28 cellular contexts compared by ENCODE assay signal in the genomic region with DNA sequence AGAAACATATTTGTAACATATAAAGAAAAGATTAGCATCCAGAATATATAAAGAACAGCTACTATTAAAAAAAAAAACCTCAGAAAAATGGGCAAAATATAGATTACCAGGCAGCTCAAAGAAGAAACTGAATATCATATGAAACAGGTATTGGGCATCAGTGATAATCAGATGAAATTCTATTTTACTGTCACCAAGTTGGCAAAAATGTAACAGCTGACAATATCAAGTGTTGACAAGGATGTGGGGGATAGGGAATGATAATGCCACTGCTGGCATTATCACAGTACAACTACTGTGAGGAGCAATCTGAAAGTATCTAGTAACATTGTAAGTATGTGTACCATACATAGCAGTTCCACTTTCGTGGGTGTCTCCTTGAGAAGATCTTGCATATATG. TPM values are rescaled to one million over a fixed set of nuclear protein-coding genes. Genes with fewer than 3 reads are reported as not detected.
"Had no signal": no experiment of that assay in that cellular context is flagged by ENCODE, and none has a peak within 500 bp of the region (broad histone marks: within the 10 kb centered on the region; RNA-seq: fewer than 3 reads in every experiment).

No MANE protein-coding gene starts in this region.

- H3K4me3 ChIP-seq: stomach, suprapubic skin, testis, thoracic aorta, thyroid gland, tibial artery, tibial nerve, transverse colon, upper lobe of left lung, upper lobe of right lung, uterus, vagina had no signal

- H3K36me3 ChIP-seq: uterus had no signal

- ATAC-seq: stimulated activated effector memory CD8-positive, alpha-beta T cell treated with anti-CD3 and anti-CD28 coated beads, Interleukin-12 subunit alpha, Interleukin-12 subunit beta, amount 100 ng/mL, for 72 hours; stimulated activated memory B cell treated with anti-CD40 and anti-IgM and Interleukin-4, amounts not matched to agents 10 μg/mL and 1 μg/mL and 100 μg/mL, for 72 hours; stimulated activated naive B cell treated with anti-CD40 and anti-IgM and Interleukin-4, amounts not matched to agents 10 μg/mL and 1 μg/mL and 100 μg/mL, for 72 hours; stimulated activated naive CD8-positive, alpha-beta T cell treated with anti-CD3 and anti-CD28 coated beads, Interleukin-15, amount 100 ng/mL, for 72 hours; stimulated activated naive CD8-positive, alpha-beta T cell treated with anti-CD3 and anti-CD28 coated beads, Interleukin-15, Interleukin-2, amounts not matched to agents 100 U/mL and 50 U/mL, for 24 hours; upper lobe of right lung had no signal

- H3K27ac ChIP-seq: stomach, suprapubic skin, testis, thoracic aorta, thyroid gland, tibial artery, tibial nerve, transverse colon, upper lobe of left lung, upper lobe of right lung, uterus, vagina had no signal

- H3K27me3 ChIP-seq: stomach, suprapubic skin, testis, thyroid gland, tibial artery, tibial nerve, transverse colon, upper lobe of left lung, upper lobe of right lung, uterus, vagina had no signal

- H3K9me3 ChIP-seq: stomach, suprapubic skin, testis, thoracic aorta, thyroid gland, tibial artery, tibial nerve, transverse colon, upper lobe of left lung, upper lobe of right lung, uterus, vagina had no signal

- H3K4me1 ChIP-seq: stomach, suprapubic skin, tibial artery, tibial nerve, transverse colon, upper lobe of left lung, uterus, vagina had no signal

- FAIRE-seq: urothelium cell line had no signal

- DNase-seq: stimulated activated CD4-positive, alpha-beta T cell treated with anti-CD3 and anti-CD28 coated beads, Interleukin-2, amount 100 ng/mL, for 48 hours; stimulated activated CD4-positive, alpha-beta T cell treated with anti-CD3 and anti-CD28 coated beads, Interleukin-4, amount 100 ng/mL, for 1 hour; stimulated activated CD4-positive, alpha-beta T cell treated with anti-CD3 and anti-CD28 coated beads, Interleukin-4, amount 100 ng/mL, for 24 hours; stimulated activated CD4-positive, alpha-beta T cell treated with anti-CD3 and anti-CD28 coated beads, Interleukin-4, amount 100 ng/mL, for 4 hours; stimulated activated CD8-positive, alpha-beta memory T cell treated with anti-CD3 and anti-CD28 coated beads, Interleukin-4, amount 100 ng/mL, for 48 hours; stimulated activated naive B cell treated with anti-CD40 and anti-IgM and Interleukin-4, amounts not matched to agents 10 μg/mL and 1 μg/mL and 100 μg/mL, for 72 hours; stimulated activated naive CD4-positive, alpha-beta T cell; stimulated activated naive CD4-positive, alpha-beta T cell treated with Interleukin-2 at 50 U/mL for 16 hours; stimulated activated naive CD8-positive, alpha-beta T cell treated with anti-CD3 and anti-CD28 coated beads, Interleukin-15, amount 100 ng/mL, for 72 hours; stimulated activated naive CD8-positive, alpha-beta T cell treated with anti-CD3 and anti-CD28 coated beads, Interleukin-15, Interleukin-2, amounts not matched to agents 100 U/mL and 50 U/mL, for 24 hours; stomach; substantia nigra; testis; thyroid gland; tibial artery; transverse colon; trophoblast cell; upper lobe of left lung; upper lobe of right lung; uterus had no signal

RNA-seq across cellular contexts. Expression of gene AQP8, which starts 55.0 kb away (rescaled TPM):
- total RNA-seq: stomach, suprapubic skin, thyroid gland, tibial nerve, upper lobe of right lung, urinary bladder, vagina had no signal
- polyA plus RNA-seq: urinary bladder had no signal
